8 cellular contexts compared by ENCODE assay signal in the genomic region with DNA sequence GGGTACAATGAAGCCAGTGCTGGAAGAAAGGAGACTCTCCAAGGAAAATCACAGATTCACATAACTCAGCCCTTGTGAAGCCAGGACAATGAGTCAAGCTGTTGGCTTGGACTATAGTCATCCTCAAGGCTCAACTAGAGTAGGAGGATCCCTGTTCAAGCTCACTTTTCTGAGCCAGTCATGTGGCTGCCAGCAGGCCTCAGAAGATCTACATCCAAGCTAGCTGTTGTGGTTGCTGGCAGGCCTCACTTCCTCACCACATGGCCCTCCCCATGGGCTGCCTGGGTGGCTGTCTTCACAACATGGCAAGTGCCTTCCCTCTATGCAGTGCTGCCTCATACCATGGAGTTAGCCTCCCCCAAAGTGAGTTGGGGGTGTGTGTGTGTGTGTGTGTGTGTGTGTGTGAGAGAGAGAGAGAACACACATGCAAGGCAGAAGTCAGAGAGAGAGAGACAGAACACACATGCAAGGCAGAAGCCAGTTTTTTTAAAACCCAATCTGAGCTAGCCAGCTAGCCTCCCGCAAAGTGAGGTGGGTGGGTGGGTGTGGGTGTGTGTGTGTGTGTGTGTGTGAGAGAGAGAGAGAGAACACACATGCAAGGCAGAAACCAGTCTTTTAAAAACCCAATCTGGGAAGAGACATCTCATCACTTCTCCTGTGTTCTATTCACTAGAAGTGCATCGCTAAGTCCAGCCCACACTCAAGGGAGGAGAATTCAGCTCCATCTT. TPM values are rescaled to one million over a fixed set of nuclear protein-coding genes. Genes with fewer than 3 reads are reported as not detected.
DNase-seq lines count a peak whose midpoint lies in the region; ATAC-seq and TF ChIP-seq lines count a peak whose summit lies in the region.

No MANE protein-coding gene starts in this region.

- no peaks in the 10 kb centered on the region for H3K27me3 ChIP-seq in gastroesophageal sphincter
- H3K27me3 ChIP-seq in H7 (ENCODE audit: control insufficient read depth, insufficient read depth, low read length), result no peaks in the 10 kb centered on the region

- TF ChIP-seq EP300 in gastroesophageal sphincter (IDR thresholded peaks at IDR 0.05), result no peak

- no peak for TF ChIP-seq CTCF in gastroesophageal sphincter (IDR thresholded peaks at IDR 0.05)

- DNase-seq in SIG-M5 (lab: John Stamatoyannopoulos, UW) (peak; percentile 61), activated gamma-delta T cell (lab: John Stamatoyannopoulos, UW) (peak; percentile 29), putamen (ENCODE audit: low spot score) (peak; percentile 31), H7 (no peak)

- 33 to 83% methylated on average over 1 to 2 of the region's 2 CpGs for WGBS in gastroesophageal sphincter (ENCODE audit: low coverage in 1 of 2), 2 donors
- WGBS in urinary bladder, result 60% methylated on average over 2 of the region's 2 CpGs

- H3K4me3 ChIP-seq in gastroesophageal sphincter (no peak overlapping the region), urinary bladder (ENCODE audit: low read depth, low read length) (no peak overlapping the region), H7 (ENCODE audit: insufficient read depth, low read depth, low read length) (no peak overlapping the region)

- H3K27ac ChIP-seq in gastroesophageal sphincter (peak overlapping the region in 3 of 4 donors; percentile 27 to 48 (median 31)), urinary bladder (ENCODE audit: low read depth) (peak overlapping the region; percentile 42)

- no peaks in the 10 kb centered on the region for H3K9me3 ChIP-seq in gastroesophageal sphincter

- ATAC-seq in GM18867 (IDR thresholded peaks at IDR 0.05; ENCODE audit: unreplicated experiment) (peak; percentile 82), HG03066 (IDR thresholded peaks at IDR 0.05; ENCODE audit: low read depth, unreplicated experiment) (peak; percentile 93), gastroesophageal sphincter (peak; percentile 95)

- H3K36me3 ChIP-seq in gastroesophageal sphincter, result no peaks in the 10 kb centered on the region
- no peaks in the 10 kb centered on the region for H3K36me3 ChIP-seq in urinary bladder (ENCODE audit: insufficient read depth)
- no peaks in the 10 kb centered on the region for H3K36me3 ChIP-seq in H7 (replicated peaks; ENCODE audit: control insufficient read depth, insufficient read depth, low read length)

- H3K4me1 ChIP-seq in gastroesophageal sphincter, result peaks cover 0 to 11% (median 0%) of the 10 kb centered on the region in 3 donors
- no peaks in the 10 kb centered on the region for H3K4me1 ChIP-seq in urinary bladder (ENCODE audit: insufficient read depth)

- no peak for TF ChIP-seq POLR2A in gastroesophageal sphincter (IDR thresholded peaks at IDR 0.05)

RNA-seq across cellular contexts. Expression of a gene that starts 17.1 kb away (rescaled TPM):
- total RNA-seq in gastroesophageal sphincter (10 to 100 TPM in 1 of 4 donors, 1 to 10 TPM in 3; 6.9 to 15.9 (median 7.7) TPM), urinary bladder (25.1 TPM)
- polyA plus RNA-seq in urinary bladder, result 1.8 TPM
- 6.4 and 10.6 TPM in 2 replicates for total RNA-seq in H7 (2014; rRNA removed; shearing (Covaris generic))
